In genomic region chr2:154603682-154604081, GRCh38 we compare ENCODE assay signal across 2 cellular contexts.
TF ChIP-seq lines count a peak whose summit lies in the region.

No MANE protein-coding gene starts in this region.

TF ChIP-seq in HepG2, 621 proteins besides CTCF, POLR2A, EP300 and RAD21 (continued from another document):
- TF ChIP-seq, protein P1, sequence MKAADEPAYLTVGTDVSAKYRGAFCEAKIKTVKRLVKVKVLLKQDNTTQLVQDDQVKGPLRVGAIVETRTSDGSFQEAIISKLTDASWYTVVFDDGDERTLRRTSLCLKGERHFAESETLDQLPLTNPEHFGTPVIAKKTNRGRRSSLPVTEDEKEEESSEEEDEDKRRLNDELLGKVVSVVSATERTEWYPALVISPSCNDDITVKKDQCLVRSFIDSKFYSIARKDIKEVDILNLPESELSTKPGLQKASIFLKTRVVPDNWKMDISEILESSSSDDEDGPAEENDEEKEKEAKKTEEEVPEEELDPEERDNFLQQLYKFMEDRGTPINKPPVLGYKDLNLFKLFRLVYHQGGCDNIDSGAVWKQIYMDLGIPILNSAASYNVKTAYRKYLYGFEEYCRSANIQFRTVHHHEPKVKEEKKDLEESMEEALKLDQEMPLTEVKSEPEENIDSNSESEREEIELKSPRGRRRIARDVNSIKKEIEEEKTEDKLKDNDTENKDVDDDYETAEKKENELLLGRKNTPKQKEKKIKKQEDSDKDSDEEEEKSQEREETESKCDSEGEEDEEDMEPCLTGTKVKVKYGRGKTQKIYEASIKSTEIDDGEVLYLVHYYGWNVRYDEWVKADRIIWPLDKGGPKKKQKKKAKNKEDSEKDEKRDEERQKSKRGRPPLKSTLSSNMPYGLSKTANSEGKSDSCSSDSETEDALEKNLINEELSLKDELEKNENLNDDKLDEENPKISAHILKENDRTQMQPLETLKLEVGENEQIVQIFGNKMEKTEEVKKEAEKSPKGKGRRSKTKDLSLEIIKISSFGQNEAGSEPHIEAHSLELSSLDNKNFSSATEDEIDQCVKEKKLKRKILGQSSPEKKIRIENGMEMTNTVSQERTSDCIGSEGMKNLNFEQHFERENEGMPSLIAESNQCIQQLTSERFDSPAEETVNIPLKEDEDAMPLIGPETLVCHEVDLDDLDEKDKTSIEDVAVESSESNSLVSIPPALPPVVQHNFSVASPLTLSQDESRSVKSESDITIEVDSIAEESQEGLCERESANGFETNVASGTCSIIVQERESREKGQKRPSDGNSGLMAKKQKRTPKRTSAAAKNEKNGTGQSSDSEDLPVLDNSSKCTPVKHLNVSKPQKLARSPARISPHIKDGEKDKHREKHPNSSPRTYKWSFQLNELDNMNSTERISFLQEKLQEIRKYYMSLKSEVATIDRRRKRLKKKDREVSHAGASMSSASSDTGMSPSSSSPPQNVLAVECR (CRISPR knock-in tag; IDR thresholded peaks at IDR 0.05; ENCODE audit: borderline replicate concordance): no peak
- no peak for TF ChIP-seq GLI4 (CRISPR knock-in tag; IDR thresholded peaks at IDR 0.05; ENCODE audit: borderline replicate concordance)
- no peak for TF ChIP-seq CBX5 (CRISPR knock-in tag; IDR thresholded peaks at IDR 0.05; ENCODE audit: borderline replicate concordance)
- TF ChIP-seq CENPT (CRISPR knock-in tag; IDR thresholded peaks at IDR 0.05; ENCODE audit: low read depth): no peak
- no peak for TF ChIP-seq ZNF605 (CRISPR knock-in tag; IDR thresholded peaks at IDR 0.05)
- TF ChIP-seq BRD4 (CRISPR knock-in tag; IDR thresholded peaks at IDR 0.05): no peak
- no peak for TF ChIP-seq ZNF792 (CRISPR knock-in tag; IDR thresholded peaks at IDR 0.05)

TF ChIP-seq in H1, 55 proteins besides CTCF, POLR2A, EP300 and RAD21 (continued from another document):
- TF ChIP-seq, protein P2, sequence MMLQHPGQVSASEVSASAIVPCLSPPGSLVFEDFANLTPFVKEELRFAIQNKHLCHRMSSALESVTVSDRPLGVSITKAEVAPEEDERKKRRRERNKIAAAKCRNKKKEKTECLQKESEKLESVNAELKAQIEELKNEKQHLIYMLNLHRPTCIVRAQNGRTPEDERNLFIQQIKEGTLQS (IDR thresholded peaks at IDR 0.05; ENCODE audit: insufficient read depth, low read depth, low read length): no peak
- no peak for TF ChIP-seq ATF2 (IDR thresholded peaks at IDR 0.05; ENCODE audit: low read length)
- TF ChIP-seq YY1 (IDR thresholded peaks at IDR 0.05; ENCODE audit: low read depth, low read length): no peak
- no peak for TF ChIP-seq CHD1 (IDR thresholded peaks at IDR 0.05; ENCODE audit: low read depth, low read length)
- TF ChIP-seq ASH2L (IDR thresholded peaks at IDR 0.05; ENCODE audit: low read length): no peak
TF ChIP-seq in H1: peak in this region for 0.
